In the genomic region with DNA sequence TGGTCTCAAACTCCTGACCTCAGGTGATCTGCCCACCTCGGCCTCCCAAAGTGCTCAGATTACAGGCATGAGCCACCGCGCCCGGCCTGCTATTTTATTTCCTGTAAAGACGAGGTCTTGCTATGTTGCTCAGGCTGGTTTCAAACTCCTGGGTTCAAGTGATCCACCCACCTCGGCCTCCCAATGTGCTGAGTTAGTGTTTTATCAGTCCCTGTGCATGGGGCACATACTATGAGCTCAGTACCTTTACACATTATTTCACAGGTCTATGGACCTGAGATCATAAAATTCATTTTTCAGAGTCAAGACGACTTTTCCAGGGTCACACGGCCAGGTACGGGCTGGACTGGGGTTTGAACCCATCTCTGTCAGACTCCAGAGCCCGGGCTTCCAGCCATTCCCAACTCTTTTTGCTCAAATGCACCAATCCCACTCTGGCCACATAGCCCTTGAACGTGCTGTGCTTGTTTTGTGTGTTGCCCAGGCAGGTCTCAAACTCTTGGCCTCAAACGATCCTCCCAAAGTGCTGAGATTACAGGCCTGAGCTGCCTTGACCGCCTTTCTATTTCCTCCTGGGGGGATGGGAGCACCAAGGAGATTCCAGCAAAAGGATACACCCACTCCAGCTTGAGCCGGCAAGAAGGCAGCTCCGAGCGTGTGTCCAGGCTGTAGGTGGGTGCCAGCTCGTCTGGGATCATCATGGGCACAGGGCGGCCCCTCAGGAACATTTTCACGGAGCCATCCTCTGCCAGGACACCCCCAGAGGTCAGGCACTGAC, we compare ENCODE assay signal across 8 cellular contexts. TPM values are rescaled to one million over a fixed set of nuclear protein-coding genes. Genes with fewer than 3 reads are reported as not detected.
DNase-seq lines count a peak whose midpoint lies in the region; ATAC-seq and TF ChIP-seq lines count a peak whose summit lies in the region.

No MANE protein-coding gene starts in this region.

- no peak for ATAC-seq in psoas muscle
- no peak for ATAC-seq in HG03439 (IDR thresholded peaks at IDR 0.05; ENCODE audit: unreplicated experiment)

- TF ChIP-seq POLR2A in esophagus muscularis mucosa (IDR thresholded peaks at IDR 0.05; ENCODE audit: low read depth) (no peak), uterus (IDR thresholded peaks at IDR 0.05) (no peak)

- no peak for TF ChIP-seq EP300 in esophagus muscularis mucosa (IDR thresholded peaks at IDR 0.05)

- H3K9ac ChIP-seq in ES-I3 (ENCODE audit: low read depth, low read length) = peak overlapping the region; percentile 71

- DNase-seq in RPMI7951 (ENCODE audit: low read depth) (peak; percentile 56), esophagus muscularis mucosa (ENCODE audit: extremely low spot score) (no peak), psoas muscle (no peak), uterus (no peak), NOMO-1 (lab: John Stamatoyannopoulos, UW; ENCODE audit: unreplicated experiment in 2 of 2) (no peak)
- DNase-seq in stimulated activated CD4-positive, alpha-beta T cell treated with anti-CD3 and anti-CD28 coated beads, Interleukin-12 subunit alpha, Interleukin-12 subunit beta, amount 100 ng/mL, for 4 hours = no peak

- peaks cover 14% of the 10 kb centered on the region; the same call in 1 of the 2 replicates for H3K4me1 ChIP-seq in ES-I3 (ENCODE audit: insufficient read depth, low read length)
- peaks cover 23 to 46% (median 43%) of the 10 kb centered on the region in 4 donors for H3K4me1 ChIP-seq in esophagus muscularis mucosa
- H3K4me1 ChIP-seq in psoas muscle = peaks cover 27% of the 10 kb centered on the region
- peaks cover 0 to 8% of the 10 kb centered on the region in 2 donors for H3K4me1 ChIP-seq in uterus

- TF ChIP-seq CTCF in esophagus muscularis mucosa (IDR thresholded peaks at IDR 0.05) (no peak), psoas muscle (IDR thresholded peaks at IDR 0.05) (no peak), uterus (IDR thresholded peaks at IDR 0.05) (no peak)

- WGBS in esophagus muscularis mucosa = 72% methylated on average over 19 of the region's 19 CpGs
- WGBS in psoas muscle, 3 donors = 45 to 68% (median 53%) methylated on average over 19 of the region's 19 CpGs

- H3K27me3 ChIP-seq in esophagus muscularis mucosa (no peaks in the 10 kb centered on the region), psoas muscle (ENCODE audit: insufficient read depth in 3 of 3, low read length in 2 of 3) (no peaks in the 10 kb centered on the region), uterus (peaks cover 0 to 2% of the 10 kb centered on the region in 2 donors)

- intact Hi-C loops in esophagus muscularis mucosa (cut with DNase I) = no loop called here
- intact Hi-C loops in psoas muscle (cut with DNase I) = no loop called here
- intact Hi-C loops in uterus (cut with DNase I; ENCODE audit: low total_unique reads) = no loop called here

- peak overlapping the region in 3 of 4 donors; percentile 63 to 70 (median 67) for H3K4me3 ChIP-seq in esophagus muscularis mucosa
- H3K4me3 ChIP-seq in psoas muscle = peak overlapping the region; percentile 68
- H3K4me3 ChIP-seq in uterus = no peak overlapping the region

- no peaks in the 10 kb centered on the region for H3K9me3 ChIP-seq in ES-I3 (ENCODE audit: control insufficient read depth, insufficient read depth, low read length)
- H3K9me3 ChIP-seq in esophagus muscularis mucosa = no peaks in the 10 kb centered on the region
- H3K9me3 ChIP-seq in psoas muscle = no peaks in the 10 kb centered on the region
- H3K9me3 ChIP-seq in uterus = no peaks in the 10 kb centered on the region

- H3K36me3 ChIP-seq in ES-I3 (ENCODE audit: insufficient read depth, low read length) (no peaks in the 10 kb centered on the region), esophagus muscularis mucosa (no peaks in the 10 kb centered on the region), psoas muscle (ENCODE audit: insufficient read depth in 1 of 2, low read depth in 1 of 2) (no peaks in the 10 kb centered on the region), uterus (no peaks in the 10 kb centered on the region)

- H3K27ac ChIP-seq in esophagus muscularis mucosa (replicated peaks in 1 of 4) (no peak overlapping the region), psoas muscle (peak overlapping the region; percentile 47), uterus (no peak overlapping the region)

RNA-seq across cellular contexts. Expression of gene EML2, which starts 1.1 kb away (rescaled TPM):
- 14.4 and 20.2 TPM in 2 replicates for total RNA-seq in RPMI7951 (2014; rRNA removed; shearing (Covaris generic))
- 10 to 100 TPM; 12.0 to 28.4 (median 18.3) TPM for total RNA-seq in esophagus muscularis mucosa
- total RNA-seq in psoas muscle = 10 to 100 TPM; 10.4 to 31.1 (median 18.3) TPM
- 1 to 10 TPM; 6.2 to 8.3 (median 6.7) TPM for polyA plus RNA-seq in psoas muscle
- total RNA-seq in uterus = 10 to 100 TPM in 2 of 4 donors, 1 to 10 TPM in 2; 1.2 to 18.4 (median 11.6) TPM

RNA-seq across cellular contexts. Expression of gene GIPR, which starts 29.9 kb away (rescaled TPM):
- total RNA-seq in RPMI7951 (2014; rRNA removed; shearing (Covaris generic)) = not detected in 2 replicates
- not detected for total RNA-seq in esophagus muscularis mucosa
- not detected for total RNA-seq in psoas muscle
- polyA plus RNA-seq in psoas muscle = under 1 TPM in 2 of 3 donors, not detected in 1; under 0.01 to 0.08 TPM
- under 1 TPM in 1 of 4 donors, not detected in 3; 0.98 TPM for total RNA-seq in uterus

RNA-seq across cellular contexts. Expression of gene GPR4, which starts 36.1 kb away (rescaled TPM):
- total RNA-seq in RPMI7951 (2014; rRNA removed; shearing (Covaris generic)) = 0.10 TPM in 1 of 2 replicates, not detected in the other
- total RNA-seq in esophagus muscularis mucosa = 1 to 10 TPM in 3 of 4 donors, under 1 TPM in 1; 0.42 to 6.6 (median 4.8) TPM
- total RNA-seq in psoas muscle = 1 to 10 TPM; 3.0 to 7.5 (median 3.9) TPM
- polyA plus RNA-seq in psoas muscle = 1 to 10 TPM; 1.6 to 2.6 (median 2.4) TPM
- total RNA-seq in uterus = 10 to 100 TPM in 1 of 4 donors, 1 to 10 TPM in 2, under 1 TPM in 1; 0.62 to 13.5 (median 6.6) TPM

RNA-seq across cellular contexts. Expression of gene OPA3, which starts 53.5 kb away (rescaled TPM):
- 5.2 and 8.4 TPM in 2 replicates for total RNA-seq in RPMI7951 (2014; rRNA removed; shearing (Covaris generic))
- total RNA-seq in esophagus muscularis mucosa (10 to 100 TPM in 2 of 4 donors, 1 to 10 TPM in 2; 6.2 to 20.0 (median 13.8) TPM), psoas muscle (10 to 100 TPM; 14.0 to 27.6 (median 17.6) TPM), uterus (1 to 10 TPM; 2.8 to 9.1 (median 5.1) TPM)
- polyA plus RNA-seq in psoas muscle = 10 to 100 TPM in 2 of 3 donors, 1 to 10 TPM in 1; 9.1 to 15.8 (median 12.4) TPM

RNA-seq across cellular contexts. Expression of gene SNRPD2, which starts 53.7 kb away (rescaled TPM):
- 474 and 568 TPM in 2 replicates for total RNA-seq in RPMI7951 (2014; rRNA removed; shearing (Covaris generic))
- total RNA-seq in esophagus muscularis mucosa (100 to 1,000 TPM; 107 to 167 (median 139) TPM), psoas muscle (100 to 1,000 TPM; 205 to 243 (median 222) TPM), uterus (100 to 1,000 TPM in 3 of 4 donors, 10 to 100 TPM in 1; 96.0 to 386 (median 310) TPM)
- polyA plus RNA-seq in psoas muscle = 100 to 1,000 TPM; 251 to 368 (median 326) TPM

Comparison
In these comparisons a context has a peak if more than half of its experiments do, and no peak if none do; other contexts are left out.
1. H3K4me3 ChIP-seq: peak in esophagus muscularis mucosa (3 of 4) and psoas muscle (single experiment); none in uterus (0 of 2).